ENCODE assay signal across 20 cellular contexts in the genomic region with DNA sequence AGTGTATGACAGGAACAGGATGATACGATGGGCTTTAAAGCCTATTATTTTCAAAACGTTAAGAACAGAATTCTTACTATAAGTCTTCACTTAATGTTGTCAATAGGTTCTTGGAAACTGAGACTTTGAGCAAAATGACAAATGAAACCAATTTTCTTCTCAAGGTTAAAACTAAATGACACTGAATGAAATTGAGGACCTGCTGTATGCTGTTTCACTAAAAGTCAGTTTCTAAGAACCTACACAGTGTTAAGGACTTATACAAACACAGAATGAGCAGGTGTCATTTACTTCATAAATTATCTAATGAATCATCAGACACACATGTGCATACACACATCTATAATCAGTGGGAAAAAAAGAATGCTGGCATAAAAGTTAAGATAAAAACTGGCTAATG.
DNase-seq lines count a peak whose midpoint lies in the region; ATAC-seq, FAIRE-seq and TF ChIP-seq lines count a peak whose summit lies in the region.
"Had no signal": no experiment of that assay in that cellular context is flagged by ENCODE, and none has a peak within 500 bp of the region (broad histone marks: within the 10 kb centered on the region; RNA-seq: fewer than 3 reads in every experiment).

No MANE protein-coding gene starts in this region.

- ATAC-seq in CD4-positive, alpha-beta T cell (ENCODE audit: poor library complexity), result no peak
- peak; percentile 60 for ATAC-seq in GM21619 (IDR thresholded peaks at IDR 0.05; ENCODE audit: unreplicated experiment)
- ATAC-seq in GM21717 (IDR thresholded peaks at IDR 0.05; ENCODE audit: unreplicated experiment), result no peak
- ATAC-seq: K562; naive thymus-derived CD4-positive, alpha-beta T cell had no signal

- no peak overlapping the region for H2AFZ ChIP-seq in OCI-LY1 (ENCODE audit: low read length)

- no peak overlapping the region for H3K9ac ChIP-seq in OCI-LY1 (ENCODE audit: low read length)

- no peak overlapping the region for H3K27ac ChIP-seq in CD4-positive, alpha-beta T cell (ENCODE audit: low read depth, low read length)
- H3K27ac ChIP-seq in OCI-LY1 (ENCODE audit: low read depth, low read length, poor library complexity, severe bottlenecking), result peak overlapping the region; percentile 63
- H3K27ac ChIP-seq: prostate gland had no signal

- H3F3A ChIP-seq in OCI-LY1 (ENCODE audit: insufficient read depth, low read length), result no peaks in the 10 kb centered on the region

- CTCF ChIA-PET in CD4-positive, alpha-beta T cell (lab: Charles Lee), result no interaction called here

- H3K9me3 ChIP-seq in CD4-positive, alpha-beta T cell (ENCODE audit: control insufficient read depth, low read length), result no peaks in the 10 kb centered on the region
- H3K9me3 ChIP-seq in OCI-LY1 (ENCODE audit: low read length), result no peaks in the 10 kb centered on the region
- H3K9me3 ChIP-seq: prostate gland had no signal

- H3K27me3 ChIP-seq in CD4-positive, alpha-beta T cell (ENCODE audit: control insufficient read depth, insufficient read depth, low read length), result no peaks in the 10 kb centered on the region
- H3K27me3 ChIP-seq in OCI-LY1 (ENCODE audit: insufficient read depth, low read length), result no peaks in the 10 kb centered on the region

- FAIRE-seq in GM18507 (lab: Jason Lieb, UNC), result peak; percentile 67
- FAIRE-seq: islet of Langerhans, K562, small intestine, TTC549 had no signal

- peaks cover 46% of the 10 kb centered on the region for H3K79me2 ChIP-seq in OCI-LY1 (ENCODE audit: insufficient read depth, low read length)

- H3K4me1 Mint-ChIP-seq in CD4-positive, alpha-beta T cell (ENCODE audit: low read depth), result peaks cover 33% of the 10 kb centered on the region

- no peak overlapping the region for H3K4me3 Mint-ChIP-seq in CD4-positive, alpha-beta T cell
- H3K4me3 Mint-ChIP-seq: activated T-helper 1 cell treated with anti-CD3 and anti-CD28 coated beads, Interleukin-12 subunit alpha, Interleukin-12 subunit beta, Interleukin-2, Interleukin-4 antibody, amounts not matched to agents 30 ng/mL and 10 ng/mL and 1 ng/mL, durations not matched to agents 14 hours and 24 hours and 36 hours; naive thymus-derived CD4-positive, alpha-beta T cell had no signal

- H3K9me3 Mint-ChIP-seq in CD4-positive, alpha-beta T cell, result no peaks in the 10 kb centered on the region
- H3K9me3 Mint-ChIP-seq: activated T-helper 1 cell treated with anti-CD3 and anti-CD28 coated beads, Interleukin-12 subunit alpha, Interleukin-12 subunit beta, Interleukin-2, Interleukin-4 antibody, amounts not matched to agents 30 ng/mL and 10 ng/mL and 1 ng/mL, durations not matched to agents 14 hours and 24 hours and 36 hours; naive thymus-derived CD4-positive, alpha-beta T cell had no signal

- no peaks in the 10 kb centered on the region for H3K9me2 ChIP-seq in OCI-LY1 (ENCODE audit: low read depth, low read length)

- peaks cover 39% of the 10 kb centered on the region for H3K4me1 ChIP-seq in OCI-LY1 (ENCODE audit: insufficient read depth, low read length, severe bottlenecking)
- H3K4me1 ChIP-seq: prostate gland had no signal

- H4K20me1 ChIP-seq in OCI-LY1 (ENCODE audit: insufficient read depth, low read length), result no peaks in the 10 kb centered on the region

- intact Hi-C loops in CD4-positive, alpha-beta T cell (cut with DNase I, micrococcal nuclease), result no loop called here

- no peak overlapping the region for H3K4me2 ChIP-seq in OCI-LY1 (ENCODE audit: low read length)

- POLR2A ChIA-PET in CD4-positive, alpha-beta T cell (lab: Charles Lee), result no interaction called here

- peaks cover 79% of the 10 kb centered on the region for H3K36me3 ChIP-seq in OCI-LY1 (ENCODE audit: insufficient read depth, low read length)
- H3K36me3 ChIP-seq: prostate gland had no signal

- no peaks in the 10 kb centered on the region for H3K27me3 Mint-ChIP-seq in CD4-positive, alpha-beta T cell
- H3K27me3 Mint-ChIP-seq: naive thymus-derived CD4-positive, alpha-beta T cell had no signal

- no peak overlapping the region for H3K4me3 ChIP-seq in OCI-LY1 (ENCODE audit: low read depth, low read length, poor library complexity, severe bottlenecking)
- H3K4me3 ChIP-seq: K562, prostate gland had no signal

- no peak for TF ChIP-seq CTCF in CD4-positive, alpha-beta T cell (IDR thresholded peaks at IDR 0.05)
- TF ChIP-seq CTCF in OCI-LY1 (IDR thresholded peaks at IDR 0.05; ENCODE audit: low read length), result no peak

- peak overlapping the region; percentile 51 for H3K27ac Mint-ChIP-seq in CD4-positive, alpha-beta T cell
- H3K27ac Mint-ChIP-seq: activated T-helper 1 cell treated with anti-CD3 and anti-CD28 coated beads, Interleukin-12 subunit alpha, Interleukin-12 subunit beta, Interleukin-2, Interleukin-4 antibody, amounts not matched to agents 30 ng/mL and 10 ng/mL and 1 ng/mL, durations not matched to agents 14 hours and 24 hours and 36 hours had no signal

- peaks cover 34% of the 10 kb centered on the region for H3K36me3 Mint-ChIP-seq in CD4-positive, alpha-beta T cell (ENCODE audit: low read depth)

- DNase-seq in CD4-positive, alpha-beta T cell, result no peak
- DNase-seq in GM18507 (ENCODE audit: extremely low spot score, insufficient read length, low read depth) (no peak), H4 (ENCODE audit: low spot score) (no peak), NCI-H1092 treated with DMSO at 0.1 percent for 48 hours (lab: John Stamatoyannopoulos, UW) (no peak), NOMO-1 (lab: John Stamatoyannopoulos, UW; ENCODE audit: unreplicated experiment in 2 of 2) (no peak)
- DNase-seq: amniotic stem cell; effector memory CD4-positive, alpha-beta T cell; naive thymus-derived CD4-positive, alpha-beta T cell; NCI-H2107; small intestine; stimulated activated CD4-positive, alpha-beta T cell treated with anti-CD3 and anti-CD28 coated beads, Interleukin-4, amount 100 ng/mL, for 4 hours; stimulated activated CD8-positive, alpha-beta memory T cell treated with anti-CD3 and anti-CD28 coated beads, Interleukin-4, amount 100 ng/mL, for 48 hours had no signal
